21 cellular contexts compared by ENCODE assay signal in the genomic region with DNA sequence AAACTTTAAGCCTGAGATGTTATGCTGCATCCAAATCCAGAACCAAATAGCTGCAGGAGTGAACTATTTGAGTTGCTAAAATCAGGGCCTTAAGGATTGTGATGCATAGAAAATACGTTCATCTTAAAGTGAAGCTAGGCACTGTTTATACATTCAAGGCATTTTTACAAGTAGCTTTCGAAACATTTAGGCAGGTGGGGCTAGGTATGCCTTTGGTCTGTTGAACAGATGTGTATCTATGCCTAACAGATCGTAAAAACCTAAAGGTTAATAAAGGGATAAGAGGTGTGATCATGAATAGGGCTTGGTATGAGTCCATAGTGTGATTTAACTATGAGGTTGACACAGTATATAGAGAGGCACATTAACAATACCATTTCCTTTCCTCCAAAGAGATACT.
"Had no signal": no experiment of that assay in that cellular context is flagged by ENCODE, and none has a peak within 500 bp of the region (broad histone marks: within the 10 kb centered on the region; RNA-seq: fewer than 3 reads in every experiment).

No MANE protein-coding gene starts in this region.

- H3K27me3 Mint-ChIP-seq: activated CD8-positive, alpha-beta T cell treated with anti-CD3 and anti-CD28 coated beads for 36 hours; activated naive CD8-positive, alpha-beta T cell treated with anti-CD3 and anti-CD28 coated beads, Interleukin-2, amount 10 ng/mL, durations not matched to agents 7 days and 5 days had no signal

- H3K27ac Mint-ChIP-seq: activated CD8-positive, alpha-beta T cell treated with anti-CD3 and anti-CD28 coated beads for 36 hours; activated naive CD8-positive, alpha-beta T cell treated with anti-CD3 and anti-CD28 coated beads, Interleukin-2, amount 10 ng/mL, durations not matched to agents 7 days and 5 days; activated T-cell treated with anti-CD3 and anti-CD28 coated beads, Interleukin-2, amount 50 U/mL, for 72 hours; T-helper 1 cell treated with Interleukin-12 subunit alpha and Interleukin-12 subunit beta and Interleukin-4 antibody, amounts not matched to agents 30 μg/mL and 1 μg/mL, for 36 hours had no signal

- H3K4me3 Mint-ChIP-seq: activated CD8-positive, alpha-beta T cell treated with anti-CD3 and anti-CD28 coated beads for 36 hours; activated naive CD8-positive, alpha-beta T cell treated with anti-CD3 and anti-CD28 coated beads, Interleukin-2, amount 10 ng/mL, durations not matched to agents 7 days and 5 days; activated T-cell treated with anti-CD3 and anti-CD28 coated beads, Interleukin-2, amount 50 U/mL, for 72 hours; T-helper 1 cell treated with Interleukin-12 subunit alpha and Interleukin-12 subunit beta and Interleukin-4 antibody, amounts not matched to agents 30 μg/mL and 1 μg/mL, for 36 hours had no signal

- H3K36me3 Mint-ChIP-seq: activated naive CD8-positive, alpha-beta T cell treated with anti-CD3 and anti-CD28 coated beads, Interleukin-2, amount 10 ng/mL, durations not matched to agents 7 days and 5 days had no signal

- H3K4me1 Mint-ChIP-seq: activated naive CD8-positive, alpha-beta T cell treated with anti-CD3 and anti-CD28 coated beads, Interleukin-2, amount 10 ng/mL, durations not matched to agents 7 days and 5 days had no signal

- DNase-seq: activated CD4-positive, alpha-beta T cell treated with anti-CD3 and anti-CD28 coated beads for 4 hours; activated CD8-positive, alpha-beta memory T cell treated with anti-CD3 and anti-CD28 coated beads, Interleukin-2, amount 50 U/mL, for 4 hours; activated CD8-positive, alpha-beta T cell treated with anti-CD3 and anti-CD28 coated beads for 36 hours; activated naive CD4-positive, alpha-beta T cell treated with anti-CD3 and anti-CD28 coated beads, Interleukin-2, amount 50 U/mL, for 16 hours; activated naive CD8-positive, alpha-beta T cell treated with anti-CD3 and anti-CD28 coated beads, Interleukin-2, amount 10 ng/mL, durations not matched to agents 7 days and 5 days; activated T-cell treated with anti-CD3 and anti-CD28 coated beads, Interleukin-2, amount 50 U/mL, for 72 hours; adrenal gland; anterior cingulate cortex; caudate nucleus; colonic mucosa; Karpas-422; MM.1S; NCI-H1105 treated with DMSO at 0.1 percent for 48 hours; NCI-H2029 treated with DMSO at 0.1 percent for 48 hours; NCI-H345; NCI-H524; NCI-H82; Peyer's patch; Right ventricle myocardium superior; SW 1271 had no signal

- H3K9me3 Mint-ChIP-seq: T-helper 1 cell treated with Interleukin-12 subunit alpha and Interleukin-12 subunit beta and Interleukin-4 antibody, amounts not matched to agents 30 μg/mL and 1 μg/mL, for 36 hours had no signal
